Comparison of ENCODE assay signal across 17 cellular contexts in genomic region chr18:59910967-59911366, GRCh38. TPM values are rescaled to one million over a fixed set of nuclear protein-coding genes. Genes with fewer than 3 reads are reported as not detected.
DNase-seq lines count a peak whose midpoint lies in the region; ATAC-seq, FAIRE-seq and TF ChIP-seq lines count a peak whose summit lies in the region.
"Had no signal": no experiment of that assay in that cellular context is flagged by ENCODE, and none has a peak within 500 bp of the region (broad histone marks: within the 10 kb centered on the region; RNA-seq: fewer than 3 reads in every experiment).

No MANE protein-coding gene starts in this region.

- H2BK15ac ChIP-seq in mesendoderm (replicated peaks; ENCODE audit: low read depth), result peak overlapping the region; percentile 41

- H3K9ac ChIP-seq in mesendoderm (ENCODE audit: low read length) (no peak overlapping the region), kidney (ENCODE audit: low read length in 2 of 2) (no peak overlapping the region)
- H3K9ac ChIP-seq: KMS-11 had no signal

- H3K4me2 ChIP-seq in mesendoderm (ENCODE audit: low read length), result no peak overlapping the region
- H3K4me2 ChIP-seq: KMS-11 had no signal

- H3K56ac ChIP-seq in mesendoderm (ENCODE audit: low read length), result no peak overlapping the region

- peaks cover 0 to 2% (median 2%) of the 10 kb centered on the region in 3 donors for H3K27me3 Mint-ChIP-seq in CD14-positive monocyte (ENCODE audit: low read depth in 3 of 3)

- in situ Hi-C loops in brain microvascular endothelial cell (cut with HindIII; ENCODE audit: low pct_ligation_motif_present, low sequenced_read_pairs), result no loop called here

- H3K4ac ChIP-seq in mesendoderm (ENCODE audit: low read depth, low read length), result no peak overlapping the region

- WGBS in mesendoderm (ENCODE audit: extremely low coverage, insufficient coverage, low lambda C conversion rate), result no CpG with 5 or more reads among the region's 2 CpGs

- H4K8ac ChIP-seq in mesendoderm (ENCODE audit: low read depth, low read length), result no peak overlapping the region

- H3K4me3 Mint-ChIP-seq in CD14-positive monocyte, result no peak overlapping the region

- H3K27ac ChIP-seq in brain microvascular endothelial cell (peak overlapping the region; percentile 38), mesendoderm (ENCODE audit: low read depth, low read length) (no peak overlapping the region), kidney (ENCODE audit: low read depth in 2 of 2, low read length in 2 of 2) (no peak overlapping the region)
- H3K27ac ChIP-seq: ascending aorta, KMS-11, sigmoid colon, SK-N-MC had no signal

- no peaks in the 10 kb centered on the region for H3K27me3 ChIP-seq in brain microvascular endothelial cell (replicated peaks)
- H3K27me3 ChIP-seq in mesendoderm (ENCODE audit: insufficient read depth, low read length, poor library complexity), result no peaks in the 10 kb centered on the region
- H3K27me3 ChIP-seq: ascending aorta, sigmoid colon had no signal

- peak overlapping the region; percentile 31 to 96 (median 93) for H3K27ac Mint-ChIP-seq in CD14-positive monocyte

- H3K4me1 ChIP-seq in mesendoderm (ENCODE audit: control insufficient read depth, low read depth, low read length) (peaks cover 3% of the 10 kb centered on the region), kidney (ENCODE audit: control insufficient read depth in 1 of 2, insufficient read depth in 1 of 2, low read depth in 1 of 2, low read length in 2 of 2) (no peaks in the 10 kb centered on the region)
- H3K4me1 ChIP-seq: ascending aorta had no signal

- no peak overlapping the region for H2AK5ac ChIP-seq in mesendoderm (ENCODE audit: low read length)

- H4K5ac ChIP-seq in mesendoderm (ENCODE audit: low read length), result no peak overlapping the region

- peaks cover 0 to 5% of the 10 kb centered on the region in 2 donors for H3K9me3 ChIP-seq in kidney (ENCODE audit: control insufficient read depth in 1 of 2, low read length in 2 of 2)
- H3K9me3 ChIP-seq: ascending aorta, left lung, sigmoid colon had no signal

- H3K4me3 ChIP-seq in brain microvascular endothelial cell (ENCODE audit: low read depth, low read length) (no peak overlapping the region), mesendoderm (ENCODE audit: low read length) (no peak overlapping the region), kidney (ENCODE audit: low read length in 2 of 2) (no peak overlapping the region)
- H3K4me3 ChIP-seq: ascending aorta, left lung, sigmoid colon, SK-N-MC had no signal

- H3K4me1 Mint-ChIP-seq in CD14-positive monocyte, result peaks cover 53% of the 10 kb centered on the region

- H3K79me1 ChIP-seq in mesendoderm (ENCODE audit: low read length), result no peaks in the 10 kb centered on the region

- H3K36me3 ChIP-seq in brain microvascular endothelial cell (replicated peaks) (no peaks in the 10 kb centered on the region), mesendoderm (ENCODE audit: control insufficient read depth, insufficient read depth, low read length) (no peaks in the 10 kb centered on the region), kidney (ENCODE audit: control insufficient read depth in 1 of 2, insufficient read depth in 2 of 2, low read length in 2 of 2) (no peaks in the 10 kb centered on the region)
- H3K36me3 ChIP-seq: ascending aorta, left lung, sigmoid colon had no signal

- intact Hi-C loops in CD14-positive monocyte (cut with micrococcal nuclease) (no loop called here), kidney (cut with DNase I) (no loop called here)

- no peak overlapping the region for H2BK5ac ChIP-seq in mesendoderm (ENCODE audit: low read length)

- no peaks in the 10 kb centered on the region for H3K36me3 Mint-ChIP-seq in CD14-positive monocyte

- no peak for DNase-seq in CD14-positive monocyte (ENCODE audit: low spot score)
- peak; percentile 77 for DNase-seq in M059J (ENCODE audit: low read depth)
- no peak for DNase-seq in brain microvascular endothelial cell
- no peak for DNase-seq in mesendoderm
- DNase-seq in DMS153 (lab: John Stamatoyannopoulos, UW), result no peak
- no peak for DNase-seq in kidney
- DNase-seq in T-helper 1 cell, result no peak
- DNase-seq: cortex of kidney; left lung; NCI-H1417; sigmoid colon; stimulated activated CD4-positive, alpha-beta T cell treated with anti-CD3 and anti-CD28 coated beads, Interleukin-2, amount 100 ng/mL, for 24 hours had no signal

- TF ChIP-seq CTCF in CD14-positive monocyte (IDR thresholded peaks at IDR 0.05) (no peak), brain microvascular endothelial cell (IDR thresholded peaks at IDR 0.05; ENCODE audit: low read depth, low read length, missing control alignments) (no peak), kidney (IDR thresholded peaks at IDR 0.05; ENCODE audit: borderline replicate concordance, extremely low read depth, insufficient read depth) (no peak)

- H3K18ac ChIP-seq in mesendoderm (ENCODE audit: low read length), result no peak overlapping the region

- H3K23ac ChIP-seq in mesendoderm (ENCODE audit: low read length), result no peak overlapping the region

- H2BK120ac ChIP-seq in mesendoderm (ENCODE audit: low read depth, low read length), result no peak overlapping the region

- no peak for ATAC-seq in HG03432 (IDR thresholded peaks at IDR 0.05; ENCODE audit: unreplicated experiment)
- ATAC-seq: Panc1 had no signal

- no peaks in the 10 kb centered on the region for H3K79me2 ChIP-seq in mesendoderm (ENCODE audit: control insufficient read depth, insufficient read depth, low read length)

- FAIRE-seq in kidney (lab: Jason Lieb, UNC), result no peak

- H3K9me3 Mint-ChIP-seq in CD14-positive monocyte, result peaks cover 0 to 2% (median 0%) of the 10 kb centered on the region in 7 donors

RNA-seq across cellular contexts. Expression of gene PMAIP1, which starts 11.2 kb away (rescaled TPM):
- polyA plus RNA-seq in CD14-positive monocyte (10 to 100 TPM; 55.7 to 56.6 TPM), kidney (ENCODE audit: insufficient read depth, low read depth, low replicate concordance) (0.71 TPM)
- total RNA-seq in M059J (2014; rRNA removed; shearing (Covaris generic)), result 37.9 and 87.1 TPM in 2 replicates
- polyA plus RNA-seq in mesendoderm (2013, experiment 1 of 2), result 64.9 TPM
- polyA plus RNA-seq in mesendoderm (2013, experiment 2 of 2), result 64.6 TPM
- total RNA-seq in kidney, result 2.8 TPM
- total RNA-seq: ascending aorta had no signal

Comparison
In these comparisons a context has a peak if more than half of its experiments do, and no peak if none do; other contexts are left out.
1. RNA of gene PMAIP1, which starts 11.2 kb away (total RNA-seq): 37.9 to 87.1 TPM in M059J; 2.8 TPM in kidney (single experiment); every median in the first group is over 10 times any median in the second.